ENCODE assay signal across 8 cellular contexts in the genomic region with DNA sequence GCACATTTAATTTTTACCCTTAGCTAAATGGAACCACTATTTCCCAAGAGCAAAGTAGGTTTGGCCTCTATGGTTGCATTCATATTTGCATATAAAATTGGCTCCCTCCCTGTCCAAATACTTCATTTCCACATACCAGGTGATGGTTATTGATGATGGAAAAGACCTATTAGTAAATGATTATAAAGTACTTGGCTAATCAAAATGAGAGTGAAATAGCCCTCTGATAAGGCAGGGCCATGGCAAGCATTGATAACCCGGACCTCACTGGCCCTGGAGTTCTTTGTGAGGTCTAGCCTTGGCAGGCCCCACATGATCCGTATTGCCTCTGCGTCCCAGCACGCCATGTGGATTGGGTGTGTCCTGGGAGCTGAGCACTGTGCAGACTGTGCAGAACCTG.
"Had no signal": no experiment of that assay in that cellular context is flagged by ENCODE, and none has a peak within 500 bp of the region (broad histone marks: within the 10 kb centered on the region; RNA-seq: fewer than 3 reads in every experiment).

No MANE protein-coding gene starts in this region.

- H3K9me3 ChIP-seq: HAP-1 had no signal

- H3K36me3 ChIP-seq: HAP-1 had no signal

- H3K9me3 Mint-ChIP-seq: GM23338, HFFc6, IgD-negative memory B cell had no signal

- H2AFZ ChIP-seq: GM23338 had no signal

- H3K4me1 Mint-ChIP-seq: GM23338, IgD-negative memory B cell had no signal

- H3K36me3 Mint-ChIP-seq: IgD-negative memory B cell had no signal

- FAIRE-seq: HTR-8/SVneo had no signal

- H3K27ac Mint-ChIP-seq: GM23338, HFFc6, IgD-negative memory B cell had no signal

- H3K4me2 ChIP-seq: GM23338 had no signal

- H3K4me3 ChIP-seq: GM23338, HAP-1 had no signal

- H3K4me3 Mint-ChIP-seq: GM23338, HFFc6, IgD-negative memory B cell had no signal

- DNase-seq: H7, HFFc6, KG1 had no signal

- ATAC-seq: GM23338, HCT116 had no signal
